32 cellular contexts compared by ENCODE assay signal in the genomic region with DNA sequence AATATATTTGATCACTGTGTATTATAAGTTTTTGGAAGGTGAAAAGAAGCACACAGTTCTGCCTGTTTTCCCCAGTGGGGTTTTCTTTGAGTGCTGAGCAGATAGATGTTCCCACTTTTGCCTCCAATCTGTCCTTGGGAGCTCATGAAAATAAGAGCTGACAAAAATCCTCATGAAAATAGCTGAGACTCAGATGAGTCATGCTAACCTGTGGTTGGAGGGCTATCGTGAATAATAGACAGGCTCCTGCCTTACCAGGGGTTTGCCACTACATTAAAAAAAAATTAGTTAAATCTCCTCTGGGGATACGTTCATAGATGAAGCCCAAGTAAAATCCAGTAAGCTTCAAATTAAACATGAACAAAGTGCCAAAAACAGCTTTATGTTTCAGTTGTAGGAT. TPM values are rescaled to one million over a fixed set of nuclear protein-coding genes. Genes with fewer than 3 reads are reported as not detected.
DNase-seq lines count a peak whose midpoint lies in the region; ATAC-seq and TF ChIP-seq lines count a peak whose summit lies in the region.
"Had no signal": no experiment of that assay in that cellular context is flagged by ENCODE, and none has a peak within 500 bp of the region (broad histone marks: within the 10 kb centered on the region; RNA-seq: fewer than 3 reads in every experiment).

No MANE protein-coding gene starts in this region.

- H3K4me3 ChIP-seq in gastrocnemius medialis = no peak overlapping the region
- H3K4me3 ChIP-seq: GM12878, left ventricle myocardium inferior, ovary, right atrium auricular region, testis, uterus had no signal

- TF ChIP-seq CTCF in activated CD8-positive, alpha-beta T cell treated with anti-CD3 and anti-CD28 coated beads for 36 hours (IDR thresholded peaks at IDR 0.05) = no peak
- no peak for TF ChIP-seq CTCF in gastrocnemius medialis (IDR thresholded peaks at IDR 0.05 in 4 of 5, conservative IDR thresholded peaks at IDR 0.05 in 1 of 5)

- no peaks in the 10 kb centered on the region for H3K27me3 ChIP-seq in gastrocnemius medialis
- H3K27me3 ChIP-seq: BE2C, ovary, right atrium auricular region, testis, uterus had no signal

- peak overlapping the region; percentile 53 for H3K27ac Mint-ChIP-seq in activated CD8-positive, alpha-beta T cell treated with anti-CD3 and anti-CD28 coated beads for 36 hours
- no peak overlapping the region for H3K27ac Mint-ChIP-seq in activated CD8-positive, alpha-beta T cell treated with anti-CD3 and anti-CD28 coated beads, Interleukin-2, amount 10 ng/mL, durations not matched to agents 7 days and 5 days
- H3K27ac Mint-ChIP-seq in dendritic cell treated with granulocyte-macrophage colony-stimulating factor and Interleukin-4, amounts not matched to agents 40 ng/mL and 50 ng/mL, for 4 days = peak overlapping the region; percentile 92
- H3K27ac Mint-ChIP-seq: nephron, T-helper 17 cell had no signal

- peaks cover 8% of the 10 kb centered on the region for H3K36me3 Mint-ChIP-seq in activated CD8-positive, alpha-beta T cell treated with anti-CD3 and anti-CD28 coated beads for 36 hours (ENCODE audit: low read depth)
- H3K36me3 Mint-ChIP-seq in activated CD8-positive, alpha-beta T cell treated with anti-CD3 and anti-CD28 coated beads, Interleukin-2, amount 10 ng/mL, durations not matched to agents 7 days and 5 days (ENCODE audit: low read depth) = peaks cover 26% of the 10 kb centered on the region
- H3K36me3 Mint-ChIP-seq in dendritic cell treated with granulocyte-macrophage colony-stimulating factor and Interleukin-4, amounts not matched to agents 40 ng/mL and 50 ng/mL, for 4 days (ENCODE audit: low read depth) = peaks cover 7% of the 10 kb centered on the region

- no peaks in the 10 kb centered on the region for H3K36me3 ChIP-seq in gastrocnemius medialis
- H3K36me3 ChIP-seq: BE2C, left ventricle myocardium inferior, ovary, right atrium auricular region, uterus had no signal

- TF ChIP-seq POLR2A in gastrocnemius medialis (IDR thresholded peaks at IDR 0.05) = no peak

- intact Hi-C loops in activated CD8-positive, alpha-beta T cell treated with anti-CD3 and anti-CD28 coated beads for 36 hours (cut with micrococcal nuclease) = no loop called here
- intact Hi-C loops in dendritic cell treated with granulocyte-macrophage colony-stimulating factor and Interleukin-4, amounts not matched to agents 40 ng/mL and 50 ng/mL, for 4 days (cut with micrococcal nuclease) = no loop called here
- intact Hi-C loops in gastrocnemius medialis (cut with DNase I; ENCODE audit: low total_unique reads) = no loop called here

- CTCF ChIA-PET in activated CD8-positive, alpha-beta T cell treated with anti-CD3 and anti-CD28 coated beads for 36 hours (lab: Charles Lee) = interaction anchor here (0.8 to 1.8 kb wide), 9 partner anchors 9 to 447 kb away, joined by 3 to 6 read pairs (median 4); no protein-coding TSS in a partner anchor
- CTCF ChIA-PET in activated CD8-positive, alpha-beta T cell treated with anti-CD3 and anti-CD28 coated beads, Interleukin-2, amount 10 ng/mL, durations not matched to agents 7 days and 5 days (lab: Charles Lee) = interaction anchor here (0.8 to 1.8 kb wide), 8 partner anchors 9 to 1635 kb away, joined by 3 to 6 read pairs (median 4); no protein-coding TSS in a partner anchor

- peaks cover 13% of the 10 kb centered on the region for H3K9me3 Mint-ChIP-seq in activated CD8-positive, alpha-beta T cell treated with anti-CD3 and anti-CD28 coated beads for 36 hours
- H3K9me3 Mint-ChIP-seq in activated CD8-positive, alpha-beta T cell treated with anti-CD3 and anti-CD28 coated beads, Interleukin-2, amount 10 ng/mL, durations not matched to agents 7 days and 5 days (ENCODE audit: insufficient read depth) = peaks cover 30% of the 10 kb centered on the region
- H3K9me3 Mint-ChIP-seq in dendritic cell treated with granulocyte-macrophage colony-stimulating factor and Interleukin-4, amounts not matched to agents 40 ng/mL and 50 ng/mL, for 4 days = peaks cover 8% of the 10 kb centered on the region

- no peak for DNase-seq in activated CD8-positive, alpha-beta T cell treated with anti-CD3 and anti-CD28 coated beads for 36 hours
- no peak for DNase-seq in activated CD8-positive, alpha-beta T cell treated with anti-CD3 and anti-CD28 coated beads, Interleukin-2, amount 10 ng/mL, durations not matched to agents 7 days and 5 days
- DNase-seq in SW480 (ENCODE audit: low spot score) (peak; percentile 42), renal cortical epithelial cell (ENCODE audit: low read depth) (peak; percentile 86), gastrocnemius medialis (no peak), amniotic stem cell (lab: John Stamatoyannopoulos, UW) (no peak)
- DNase-seq: activated naive CD4-positive, alpha-beta T cell; aorta; BE2C; Caco-2; cerebellar nuclear complex; DND-41; foreskin fibroblast; left ventricle myocardium inferior; NCI-H1105; NCI-H2029 treated with DMSO at 0.1 percent for 48 hours; NCI-H226; NCI-H748 treated with DMSO at 0.1 percent for 48 hours; ovary; T-helper 17 cell; testis; uterus had no signal

- peaks cover 48% of the 10 kb centered on the region for H3K4me1 Mint-ChIP-seq in activated CD8-positive, alpha-beta T cell treated with anti-CD3 and anti-CD28 coated beads for 36 hours (ENCODE audit: low read depth)
- H3K4me1 Mint-ChIP-seq in activated CD8-positive, alpha-beta T cell treated with anti-CD3 and anti-CD28 coated beads, Interleukin-2, amount 10 ng/mL, durations not matched to agents 7 days and 5 days (ENCODE audit: low read depth) = peaks cover 40% of the 10 kb centered on the region
- peaks cover 71% of the 10 kb centered on the region for H3K4me1 Mint-ChIP-seq in dendritic cell treated with granulocyte-macrophage colony-stimulating factor and Interleukin-4, amounts not matched to agents 40 ng/mL and 50 ng/mL, for 4 days (ENCODE audit: low read depth)

- POLR2A ChIA-PET in activated CD8-positive, alpha-beta T cell treated with anti-CD3 and anti-CD28 coated beads for 36 hours (lab: Charles Lee) = interaction anchor here (1.0 to 3.4 kb wide), 3 partner anchors 9 to 13 kb away, joined by 3 to 12 read pairs (median 11); no protein-coding TSS in a partner anchor
- POLR2A ChIA-PET in activated CD8-positive, alpha-beta T cell treated with anti-CD3 and anti-CD28 coated beads, Interleukin-2, amount 10 ng/mL, durations not matched to agents 7 days and 5 days (lab: Charles Lee) = interaction anchor here (0.5 to 1.7 kb wide), 3 partner anchors 11 to 446 kb away, joined by 3 to 5 read pairs (median 4); a partner anchor contains a TSS

- no peaks in the 10 kb centered on the region for H3K9me3 ChIP-seq in gastrocnemius medialis
- H3K9me3 ChIP-seq: BE2C, Caco-2, ovary, testis, uterus had no signal

- ATAC-seq in activated CD8-positive, alpha-beta T cell treated with anti-CD3 and anti-CD28 coated beads for 36 hours = peak; percentile 65
- no peak for ATAC-seq in activated CD8-positive, alpha-beta T cell treated with anti-CD3 and anti-CD28 coated beads, Interleukin-2, amount 10 ng/mL, durations not matched to agents 7 days and 5 days
- no peak for ATAC-seq in HG03196 (IDR thresholded peaks at IDR 0.05; ENCODE audit: unreplicated experiment)
- no peak for ATAC-seq in gastrocnemius medialis
- ATAC-seq: HCT116, T-helper 17 cell had no signal

- in situ Hi-C loops in gastrocnemius medialis (cut with MboI; ENCODE audit: low sequenced_read_pairs in 4 of 4) = no loop called here

- no peak overlapping the region for H3K4me3 Mint-ChIP-seq in activated CD8-positive, alpha-beta T cell treated with anti-CD3 and anti-CD28 coated beads for 36 hours
- no peak overlapping the region for H3K4me3 Mint-ChIP-seq in activated CD8-positive, alpha-beta T cell treated with anti-CD3 and anti-CD28 coated beads, Interleukin-2, amount 10 ng/mL, durations not matched to agents 7 days and 5 days
- H3K4me3 Mint-ChIP-seq in dendritic cell treated with granulocyte-macrophage colony-stimulating factor and Interleukin-4, amounts not matched to agents 40 ng/mL and 50 ng/mL, for 4 days = no peak overlapping the region
- H3K4me3 Mint-ChIP-seq: nephron, T-helper 17 cell had no signal

- no peak overlapping the region for H3K27ac ChIP-seq in gastrocnemius medialis
- H3K27ac ChIP-seq: left ventricle myocardium inferior, ovary, right atrium auricular region, RWPE1, testis, uterus, VCaP had no signal

- H3K27me3 Mint-ChIP-seq in activated CD8-positive, alpha-beta T cell treated with anti-CD3 and anti-CD28 coated beads for 36 hours = no peaks in the 10 kb centered on the region
- no peaks in the 10 kb centered on the region for H3K27me3 Mint-ChIP-seq in activated CD8-positive, alpha-beta T cell treated with anti-CD3 and anti-CD28 coated beads, Interleukin-2, amount 10 ng/mL, durations not matched to agents 7 days and 5 days (ENCODE audit: low read depth)
- H3K27me3 Mint-ChIP-seq in dendritic cell treated with granulocyte-macrophage colony-stimulating factor and Interleukin-4, amounts not matched to agents 40 ng/mL and 50 ng/mL, for 4 days = no peaks in the 10 kb centered on the region

- H3K4me1 ChIP-seq in gastrocnemius medialis = no peaks in the 10 kb centered on the region
- H3K4me1 ChIP-seq: BE2C, Caco-2, left ventricle myocardium inferior, right atrium auricular region, testis, uterus had no signal

RNA-seq across cellular contexts. Expression of a gene that starts 10.9 kb away (rescaled TPM):
- 10 to 100 TPM; 10.4 to 17.1 TPM for total RNA-seq in activated CD8-positive, alpha-beta T cell treated with anti-CD3 and anti-CD28 coated beads for 36 hours
- total RNA-seq in activated CD8-positive, alpha-beta T cell treated with anti-CD3 and anti-CD28 coated beads, Interleukin-2, amount 10 ng/mL, durations not matched to agents 7 days and 5 days = 10 to 100 TPM; 17.7 to 18.0 TPM
- total RNA-seq in renal cortical epithelial cell (1.2 and 1.9 TPM in 2 replicates), gastrocnemius medialis (1 to 10 TPM in 3 of 4 donors, under 1 TPM in 1; 0.17 to 1.8 (median 1.6) TPM)
- total RNA-seq: A673, Caco-2, LHCN-M2 had no signal

Comparison
In these comparisons a context has a peak if more than half of its experiments do, and no peak if none do; other contexts are left out.
1. DNase-seq: peak in SW480 (single experiment) and renal cortical epithelial cell (single experiment); none in activated CD8-positive, alpha-beta T cell treated with anti-CD3 and anti-CD28 coated beads for 36 hours (single experiment), activated CD8-positive, alpha-beta T cell treated with anti-CD3 and anti-CD28 coated beads, Interleukin-2, amount 10 ng/mL, durations not matched to agents 7 days and 5 days (single experiment), gastrocnemius medialis (0 of 2) and amniotic stem cell (single experiment).